17 cellular contexts compared by ENCODE assay signal in genomic region chr17:163514-164103, GRCh38. TPM values are rescaled to one million over a fixed set of nuclear protein-coding genes. Genes with fewer than 3 reads are reported as not detected.
DNase-seq lines count a peak whose midpoint lies in the region; ATAC-seq, FAIRE-seq and TF ChIP-seq lines count a peak whose summit lies in the region.
"Had no signal": no experiment of that assay in that cellular context is flagged by ENCODE, and none has a peak within 500 bp of the region (broad histone marks: within the 10 kb centered on the region; RNA-seq: fewer than 3 reads in every experiment).

No MANE protein-coding gene starts in this region.

- H3K4me3 ChIP-seq in H7 (ENCODE audit: insufficient read depth, low read depth, low read length) (no peak overlapping the region), PC-9 (no peak overlapping the region), pancreas (no peak overlapping the region), gastrocnemius medialis (no peak overlapping the region)
- H3K4me3 ChIP-seq: heart left ventricle, left ventricle myocardium inferior had no signal

- no peak overlapping the region for H2AFZ ChIP-seq in PC-9

- intact Hi-C loops in PC-9 (cut with micrococcal nuclease; ENCODE audit: unreplicated experiment) = no loop called here
- intact Hi-C loops in pancreas (cut with DNase I) = no loop called here
- intact Hi-C loops in gastrocnemius medialis (cut with DNase I; ENCODE audit: low total_unique reads) = no loop called here

- TF ChIP-seq CTCF in PC-9 (conservative IDR thresholded peaks at IDR 0.05) (peak; percentile 54; the same call in 1 of the 2 replicates), pancreas (IDR thresholded peaks at IDR 0.05) (no peak), gastrocnemius medialis (IDR thresholded peaks at IDR 0.05 in 4 of 5, conservative IDR thresholded peaks at IDR 0.05 in 1 of 5) (no peak)

- DNase-seq in H7 (peak; percentile 89), PC-9 (no peak), pancreas (no peak), gastrocnemius medialis (no peak)
- DNase-seq: activated CD4-positive, alpha-beta T cell treated with anti-CD3 and anti-CD28 coated beads, Interleukin-2, amount 50 U/mL, for 4 hours; HCEC 1CT; heart left ventricle; left ventricle myocardium inferior; NCI-H226; T-helper 9 cell had no signal

- H3K9me3 ChIP-seq in PC-9 (ENCODE audit: insufficient read depth, low read depth) (no peaks in the 10 kb centered on the region), pancreas (no peaks in the 10 kb centered on the region), gastrocnemius medialis (no peaks in the 10 kb centered on the region)
- H3K9me3 ChIP-seq: heart left ventricle, left ventricle myocardium inferior had no signal

- FAIRE-seq in pancreas (lab: Jason Lieb, UNC) = no peak

- H3K9me2 ChIP-seq in PC-9 (ENCODE audit: insufficient read depth) = no peaks in the 10 kb centered on the region

- no peak overlapping the region for H3K27ac ChIP-seq in PC-9
- H3K27ac ChIP-seq in pancreas = no peak overlapping the region
- H3K27ac ChIP-seq in gastrocnemius medialis = no peak overlapping the region
- H3K27ac ChIP-seq: heart left ventricle, HL-60, left ventricle myocardium inferior had no signal

- no peaks in the 10 kb centered on the region for H3K79me2 ChIP-seq in PC-9 (ENCODE audit: low read depth)

- no peaks in the 10 kb centered on the region for H3K27me3 ChIP-seq in H7 (ENCODE audit: control insufficient read depth, insufficient read depth, low read length)
- peaks cover 19% of the 10 kb centered on the region for H3K27me3 ChIP-seq in PC-9 (ENCODE audit: insufficient read depth, low read depth)
- H3K27me3 ChIP-seq in pancreas = no peaks in the 10 kb centered on the region
- H3K27me3 ChIP-seq in gastrocnemius medialis = no peaks in the 10 kb centered on the region
- H3K27me3 ChIP-seq: heart left ventricle had no signal

- CTCF ChIA-PET in PC-9 (lab: Charles Lee) = no interaction called here

- no peaks in the 10 kb centered on the region for H4K20me1 ChIP-seq in PC-9 (ENCODE audit: insufficient read depth)

- H3K4me2 ChIP-seq in PC-9 = no peak overlapping the region

- in situ Hi-C loops in gastrocnemius medialis (cut with MboI; ENCODE audit: low sequenced_read_pairs in 4 of 4) = no loop called here

- ATAC-seq in esophagus mucosa (peak; percentile 30), pancreas (peak in 3 of 4 donors; percentile 23 to 56 (median 36)), HG02938 (IDR thresholded peaks at IDR 0.05; ENCODE audit: unreplicated experiment) (no peak), gastrocnemius medialis (no peak), GM18868 (IDR thresholded peaks at IDR 0.05; ENCODE audit: unreplicated experiment) (no peak)

- no TSS peak for BruUV-seq in PC-9 (replicated peaks; lab: Mats Ljungman, UMichigan)

- 84 to 87% methylated on average over 11 of the region's 11 CpGs for WGBS in pancreas, 2 donors

- H3K36me3 ChIP-seq in H7 (replicated peaks; ENCODE audit: control insufficient read depth, insufficient read depth, low read length) (no peaks in the 10 kb centered on the region), PC-9 (ENCODE audit: low read depth) (no peaks in the 10 kb centered on the region), pancreas (peaks cover 0 to 7% (median 0%) of the 10 kb centered on the region in 3 donors), gastrocnemius medialis (no peaks in the 10 kb centered on the region)
- H3K36me3 ChIP-seq: left ventricle myocardium inferior had no signal

- TF ChIP-seq POLR2A in gastrocnemius medialis (IDR thresholded peaks at IDR 0.05) = no peak

- POLR2A ChIA-PET in PC-9 (lab: Charles Lee; ENCODE audit: unreplicated experiment) = interaction anchor here (0.5 kb wide), 1 partner anchor 11 kb away, joined by 5 read pairs; no protein-coding TSS in a partner anchor

- no peaks in the 10 kb centered on the region for H3F3A ChIP-seq in PC-9 (ENCODE audit: insufficient read depth, low read depth)

- no peaks in the 10 kb centered on the region for H3K4me1 ChIP-seq in PC-9 (replicated peaks; ENCODE audit: insufficient read depth)
- H3K4me1 ChIP-seq in pancreas = no peaks in the 10 kb centered on the region
- no peaks in the 10 kb centered on the region for H3K4me1 ChIP-seq in gastrocnemius medialis
- H3K4me1 ChIP-seq: heart left ventricle had no signal

RNA-seq across cellular contexts. Expression of gene DOC2B, which starts 17.8 kb away (rescaled TPM):
- 0.04 and 1.1 TPM in 2 replicates for total RNA-seq in H7 (2014; rRNA removed; shearing (Covaris generic))
- total RNA-seq in PC-9 (2021) (not detected in 2 replicates), esophagus mucosa (32.5 TPM), pancreas (10 to 100 TPM in 4 of 6 donors, 1 to 10 TPM in 2; 4.9 to 25.1 (median 11.5) TPM), gastrocnemius medialis (1 to 10 TPM; 1.1 to 4.0 (median 3.8) TPM)
- 10 to 100 TPM in 1 of 2 donors, 1 to 10 TPM in 1; 4.3 to 12.1 TPM for polyA plus RNA-seq in pancreas
- total RNA-seq: RPMI7951 had no signal

RNA-seq across cellular contexts. Expression of gene SCGB1C2, which starts 26.2 kb away (rescaled TPM):
- not detected in 2 replicates for total RNA-seq in H7 (2014; rRNA removed; shearing (Covaris generic))
- total RNA-seq in PC-9 (2021) (not detected in 2 replicates), esophagus mucosa (not detected), pancreas (under 1 TPM in 3 of 6 donors, not detected in 3; 0.38 to 0.55 (median 0.50) TPM), gastrocnemius medialis (not detected)
- not detected for polyA plus RNA-seq in pancreas
- total RNA-seq: heart left ventricle, left ventricle myocardium inferior, RPMI7951, skeletal muscle tissue, subcutaneous adipose tissue had no signal
- polyA plus RNA-seq: heart left ventricle had no signal

Comparison
In these comparisons a context has a peak if more than half of its experiments do, and no peak if none do; other contexts are left out.
1. ATAC-seq: peak in esophagus mucosa (single experiment) and pancreas (3 of 4); none in HG02938 (single experiment), gastrocnemius medialis (0 of 2) and GM18868 (single experiment).